10 cellular contexts compared by ENCODE assay signal in genomic region chr17:18377437-18378204, GRCh38. TPM values are rescaled to one million over a fixed set of nuclear protein-coding genes. Genes with fewer than 3 reads are reported as not detected.
DNase-seq lines count a peak whose midpoint lies in the region; ATAC-seq and TF ChIP-seq lines count a peak whose summit lies in the region.
"Had no signal": no experiment of that assay in that cellular context is flagged by ENCODE, and none has a peak within 500 bp of the region (broad histone marks: within the 10 kb centered on the region; RNA-seq: fewer than 3 reads in every experiment).

Gene EVPLL, plus strand, starts transcription at chr17:18377778. Its CDS starts 3,160 bp downstream, at chr17:18380938.

- no peak within 1 kb of the TSS for H3K4me3 Mint-ChIP-seq in activated B cell treated with CpG ODN at 0.5 μM for 24 hours

- H3K4me3 ChIP-seq in SK-N-SH (ENCODE audit: low read depth in 2 of 2, low read length in 1 of 2) (no peak within 1 kb of the TSS), upper lobe of left lung (peak within 1 kb of the TSS in 2 of 4 donors; percentile 8 to 17)

- DNase-seq in SK-N-SH (peak; percentile 47), activated B cell treated with CpG ODN at 0.5 μM for 24 hours (no peak), left lobe of liver (ENCODE audit: low spot score) (peak; percentile 94), upper lobe of left lung (peak; percentile 87 to 94)
- no peak for DNase-seq in effector CD8-positive, alpha-beta T cell (lab: John Stamatoyannopoulos, UW)
- DNase-seq in stimulated activated CD4-positive, alpha-beta T cell treated with anti-CD3 and anti-CD28 coated beads, Interleukin-4, amount 100 ng/mL, for 1 hour = no peak
- DNase-seq: cortex of kidney, NCI-H748 treated with DMSO at 0.1 percent for 48 hours had no signal

- no peaks in the 10 kb centered on the region for H3K36me3 Mint-ChIP-seq in activated B cell treated with CpG ODN at 0.5 μM for 24 hours (ENCODE audit: low read depth)

- H3K9me3 ChIP-seq in SK-N-SH (no peaks in the 10 kb centered on the region), upper lobe of left lung (peaks cover 0 to 4% (median 0%) of the 10 kb centered on the region in 4 donors)

- no peak within 1 kb of the TSS for H3K9ac ChIP-seq in SK-N-SH

- no peak within 1 kb of the TSS for H2AFZ ChIP-seq in SK-N-SH (ENCODE audit: low read depth)

- WGBS in SK-N-SH (ENCODE audit: low lambda C conversion rate) = 63% methylated on average over 10 of the region's 20 CpGs
- 25 to 67% methylated on average over 6 to 15 of the region's 20 CpGs for WGBS in upper lobe of left lung, 2 donors

- no peak within 1 kb of the TSS for H3K27ac Mint-ChIP-seq in activated B cell treated with CpG ODN at 0.5 μM for 24 hours

- H3K9me2 ChIP-seq in SK-N-SH = no peaks in the 10 kb centered on the region

- peak within 1 kb of the TSS in 1 of 2 experiments; percentile 14; a peak in 1 of 4 replicates for H3K27ac ChIP-seq in SK-N-SH (ENCODE audit: low read depth in 2 of 2, low read length in 1 of 2)
- peak within 1 kb of the TSS; percentile 52 to 87 (median 70) for H3K27ac ChIP-seq in upper lobe of left lung

- TF ChIP-seq POLR2A in upper lobe of left lung (IDR thresholded peaks at IDR 0.05) = peak in 1 of 4 donors; percentile 51

- no peak for TF ChIP-seq EP300 in SK-N-SH (IDR thresholded peaks at IDR 0.05; ENCODE audit: borderline replicate concordance in 1 of 2, low read depth in 1 of 2, low read length in 1 of 2)
- TF ChIP-seq EP300 in upper lobe of left lung (IDR thresholded peaks at IDR 0.05) = peak in 1 of 4 donors; percentile 14

- peaks cover 21% of the 10 kb centered on the region for H3K27me3 Mint-ChIP-seq in activated B cell treated with CpG ODN at 0.5 μM for 24 hours

- H3K27me3 ChIP-seq in SK-N-SH (ENCODE audit: insufficient read depth) = no peaks in the 10 kb centered on the region
- H3K27me3 ChIP-seq in upper lobe of left lung = no peaks in the 10 kb centered on the region

- H3K79me2 ChIP-seq in SK-N-SH (ENCODE audit: insufficient read depth) = no peaks in the 10 kb centered on the region

- H3K4me1 ChIP-seq in SK-N-SH (ENCODE audit: control insufficient read depth in 1 of 2, insufficient read depth in 2 of 2, low read depth in 1 of 2, low read length in 1 of 2) (peaks cover 0 to 9% of the 10 kb centered on the region in 2 experiments; a peak in 1 of 4 replicates), upper lobe of left lung (peaks cover 0 to 15% (median 11%) of the 10 kb centered on the region in 4 donors)

- no peaks in the 10 kb centered on the region for H4K20me1 ChIP-seq in SK-N-SH (ENCODE audit: insufficient read depth)

- no peak for ATAC-seq in SK-N-SH treated with all-trans-retinoic acid at 6 μM for 48 hours
- peak; percentile 57 for ATAC-seq in activated B cell treated with CpG ODN at 0.5 μM for 24 hours (ENCODE audit: low read depth)
- ATAC-seq in left lobe of liver = peak; percentile 85
- peak; percentile 77 to 88 for ATAC-seq in upper lobe of left lung (ENCODE audit: low FRiP score in 2 of 2)
- ATAC-seq in GM19023 (IDR thresholded peaks at IDR 0.05; ENCODE audit: unreplicated experiment) = no peak

- H3K36me3 ChIP-seq in SK-N-SH (replicated peaks in 1 of 2; ENCODE audit: control insufficient read depth in 1 of 2, insufficient read depth in 2 of 2, low read length in 1 of 2) (no peaks in the 10 kb centered on the region), upper lobe of left lung (no peaks in the 10 kb centered on the region)

- H3K4me1 Mint-ChIP-seq in activated B cell treated with CpG ODN at 0.5 μM for 24 hours = peaks cover 15% of the 10 kb centered on the region

- no peak for TF ChIP-seq RAD21 in SK-N-SH (IDR thresholded peaks at IDR 0.05; ENCODE audit: low read length)

- H3K4me2 ChIP-seq in SK-N-SH = no peak within 1 kb of the TSS

- CTCF ChIA-PET in SK-N-SH (lab: Yijun Ruan, JAX) (no interaction called here), activated B cell treated with CpG ODN at 0.5 μM for 24 hours (lab: Charles Lee) (no interaction called here)

- POLR2A ChIA-PET in SK-N-SH (lab: Yijun Ruan, JAX) = no interaction called here
- POLR2A ChIA-PET in activated B cell treated with CpG ODN at 0.5 μM for 24 hours (lab: Charles Lee) = interaction anchor here (0.5 kb wide), 1 partner anchor 13 kb away, joined by 5 read pairs; no protein-coding TSS in a partner anchor

- peaks cover 4% of the 10 kb centered on the region for H3K9me3 Mint-ChIP-seq in activated B cell treated with CpG ODN at 0.5 μM for 24 hours

- intact Hi-C loops in activated B cell treated with CpG ODN at 0.5 μM for 24 hours (cut with micrococcal nuclease) = no loop called here

- TF ChIP-seq CTCF in SK-N-SH (IDR thresholded peaks at IDR 0.05) (no peak), activated B cell treated with CpG ODN at 0.5 μM for 24 hours (IDR thresholded peaks at IDR 0.05) (no peak), upper lobe of left lung (IDR thresholded peaks at IDR 0.05) (peak in 1 of 6 experiments; percentile 21)

- H3F3A ChIP-seq in SK-N-SH (replicated peaks; ENCODE audit: insufficient read depth) = no peaks in the 10 kb centered on the region

TF ChIP-seq in SK-N-SH, 30 proteins besides CTCF, POLR2A, EP300 and RAD21:
- TF ChIP-seq POLR2AphosphoS5 (IDR thresholded peaks at IDR 0.05; ENCODE audit: low read depth, low read length) (no peak), FOSL2 (IDR thresholded peaks at IDR 0.05; ENCODE audit: borderline replicate concordance, low read depth) (no peak)
TF ChIP-seq in SK-N-SH: peak in this region for 0.

TF ChIP-seq in SK-N-SH treated with all-trans-retinoic acid at 6 μM for 48 hours, 23 proteins besides CTCF, POLR2A, EP300 and RAD21 (continues in another document):
- TF ChIP-seq BACH2 (CRISPR knock-in tag; IDR thresholded peaks at IDR 0.05; ENCODE audit: borderline replicate concordance) (no peak), POU6F1 (CRISPR knock-in tag; IDR thresholded peaks at IDR 0.05; ENCODE audit: borderline replicate concordance, low read depth) (no peak), PPARA (CRISPR knock-in tag; IDR thresholded peaks at IDR 0.05; ENCODE audit: borderline replicate concordance) (no peak), PATZ1 (CRISPR knock-in tag; IDR thresholded peaks at IDR 0.05; ENCODE audit: borderline replicate concordance) (no peak), OSR1 (CRISPR knock-in tag; IDR thresholded peaks at IDR 0.05) (no peak), TCF4 (CRISPR knock-in tag; IDR thresholded peaks at IDR 0.05; ENCODE audit: borderline replicate concordance) (no peak), SNAI2 (CRISPR knock-in tag; IDR thresholded peaks at IDR 0.05) (no peak), ZFP3 (CRISPR knock-in tag; IDR thresholded peaks at IDR 0.05) (no peak), ZNF565 (CRISPR knock-in tag; conservative IDR thresholded peaks at IDR 0.05; ENCODE audit: low read depth) (no peak), ZC3H10 (CRISPR knock-in tag; IDR thresholded peaks at IDR 0.05) (no peak), ARNTL (CRISPR knock-in tag; IDR thresholded peaks at IDR 0.05; ENCODE audit: borderline replicate concordance, low read depth) (no peak), ZFP30 (CRISPR knock-in tag; IDR thresholded peaks at IDR 0.05) (no peak), CSRNP3 (CRISPR knock-in tag; IDR thresholded peaks at IDR 0.05) (no peak), ISL1 (CRISPR knock-in tag; IDR thresholded peaks at IDR 0.05) (no peak), ZNF70 (CRISPR knock-in tag; IDR thresholded peaks at IDR 0.05) (no peak), RARB (CRISPR knock-in tag; IDR thresholded peaks at IDR 0.05) (no peak)

RNA-seq across cellular contexts. Expression of gene EVPLL, which starts in this region (rescaled TPM):
- polyA plus RNA-seq in SK-N-SH (2012; rRNA removed) = not detected in 2 replicates
- polyA plus RNA-seq in SK-N-SH (2012; cell fraction: cytosol; rRNA removed) = not detected in 2 replicates
- polyA plus RNA-seq in SK-N-SH (2012; cell fraction: nucleus; rRNA removed) = not detected in 2 replicates
- not detected in 2 replicates for total RNA-seq in activated B cell treated with CpG ODN at 0.5 μM for 24 hours
- 2.2 TPM for total RNA-seq in left lobe of liver
- total RNA-seq in upper lobe of left lung = 10 to 100 TPM in 1 of 6 donors, 1 to 10 TPM in 4, under 1 TPM in 1; 1.00 to 10.5 (median 2.3) TPM

Comparison
In these comparisons a context has a peak if more than half of its experiments do, and no peak if none do; other contexts are left out.
1. Peak in DNase-seq in SK-N-SH; RNA of the gene not detected or under 1 TPM.
2. Peak in ATAC-seq in activated B cell treated with CpG ODN at 0.5 μM for 24 hours; RNA of the gene not detected or under 1 TPM.
3. DNase-seq: peak in left lobe of liver (single experiment) and upper lobe of left lung (2 of 2); none in activated B cell treated with CpG ODN at 0.5 μM for 24 hours (single experiment), effector CD8-positive, alpha-beta T cell (single experiment) and stimulated activated CD4-positive, alpha-beta T cell treated with anti-CD3 and anti-CD28 coated beads, Interleukin-4, amount 100 ng/mL, for 1 hour (single experiment).
4. ATAC-seq: peak in left lobe of liver (single experiment) and upper lobe of left lung (2 of 2); none in SK-N-SH treated with all-trans-retinoic acid at 6 μM for 48 hours (single experiment) and GM19023 (single experiment).